8 cellular contexts compared by ENCODE assay signal in the genomic region with DNA sequence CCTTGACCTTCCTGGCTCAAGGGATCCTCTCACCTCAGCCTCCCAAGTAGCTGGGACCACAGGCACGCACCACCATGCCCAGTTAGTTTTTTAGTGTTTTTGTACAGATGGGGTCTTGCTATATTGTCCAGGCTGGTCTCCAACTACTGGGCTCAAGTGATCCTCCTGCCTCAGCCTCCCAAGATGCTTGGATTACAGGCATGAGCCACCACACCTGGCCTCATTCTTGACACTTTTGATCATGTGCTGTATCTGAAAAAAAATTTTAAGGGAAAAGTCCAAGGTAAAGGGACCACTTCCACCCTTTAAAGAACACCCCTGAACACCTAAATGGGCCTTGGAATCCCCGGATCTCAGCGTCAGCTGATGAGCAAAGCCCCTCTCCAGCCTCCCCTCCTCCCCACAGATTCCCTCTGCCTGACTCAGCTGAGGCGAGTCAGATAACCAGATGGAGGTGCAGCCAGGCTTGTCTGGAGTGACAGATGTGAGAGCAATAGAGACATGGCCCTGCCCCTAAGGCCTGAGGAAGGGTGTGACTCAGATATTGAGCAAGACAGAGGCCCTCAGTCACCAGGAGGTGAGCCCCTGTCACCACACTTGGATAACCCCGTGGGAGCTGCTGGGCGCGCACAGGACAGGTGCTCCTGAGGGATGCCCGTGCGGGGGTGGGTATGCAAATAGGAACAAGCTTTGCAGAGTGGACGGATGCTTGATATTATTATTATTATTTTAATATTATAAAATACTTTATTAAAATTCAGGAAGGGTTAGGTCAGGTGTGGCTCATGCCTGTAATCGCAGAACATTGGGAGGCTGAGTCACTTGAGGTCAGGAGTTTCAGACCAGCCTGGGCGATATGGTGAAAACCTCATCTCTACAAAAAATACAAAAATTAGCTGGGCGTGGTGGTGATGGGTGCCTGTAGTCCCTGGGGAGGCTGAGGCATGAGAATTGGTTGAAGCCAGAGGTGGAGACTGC. TPM values are rescaled to one million over a fixed set of nuclear protein-coding genes. Genes with fewer than 3 reads are reported as not detected.
DNase-seq lines count a peak whose midpoint lies in the region; ATAC-seq and TF ChIP-seq lines count a peak whose summit lies in the region.

No MANE protein-coding gene starts in this region.

- no peaks in the 10 kb centered on the region for H3K9me2 ChIP-seq in OCI-LY1 (ENCODE audit: low read depth, low read length)

- H3K4me3 ChIP-seq in OCI-LY1 (ENCODE audit: low read depth, low read length, poor library complexity, severe bottlenecking), result no peak overlapping the region
- no peak overlapping the region for H3K4me3 ChIP-seq in neural progenitor cell

- H3K9me3 ChIP-seq in OCI-LY1 (ENCODE audit: low read length) (no peaks in the 10 kb centered on the region), neural progenitor cell (ENCODE audit: low read depth) (no peaks in the 10 kb centered on the region)

- H3F3A ChIP-seq in OCI-LY1 (ENCODE audit: insufficient read depth, low read length) (no peaks in the 10 kb centered on the region), neural progenitor cell (ENCODE audit: low read depth) (no peaks in the 10 kb centered on the region)

- no peak overlapping the region for H2AFZ ChIP-seq in OCI-LY1 (ENCODE audit: low read length)
- H2AFZ ChIP-seq in neural progenitor cell (replicated peaks), result no peak overlapping the region

- peak overlapping the region; percentile 47 for H3K27ac ChIP-seq in OCI-LY1 (ENCODE audit: low read depth, low read length, poor library complexity, severe bottlenecking)
- no peak overlapping the region for H3K27ac ChIP-seq in neural progenitor cell

- no peaks in the 10 kb centered on the region for H4K20me1 ChIP-seq in OCI-LY1 (ENCODE audit: insufficient read depth, low read length)
- H4K20me1 ChIP-seq in neural progenitor cell (ENCODE audit: low read depth), result no peaks in the 10 kb centered on the region

- TF ChIP-seq CTCF in OCI-LY1 (IDR thresholded peaks at IDR 0.05; ENCODE audit: low read length) (no peak), chondrocyte (IDR thresholded peaks at IDR 0.05) (no peak), neural progenitor cell (IDR thresholded peaks at IDR 0.05) (no peak)

- no peak overlapping the region; the same call in 1 of the 2 replicates for H3K4me2 ChIP-seq in OCI-LY1 (ENCODE audit: low read length)
- no peak overlapping the region for H3K4me2 ChIP-seq in neural progenitor cell

- H3K27me3 Mint-ChIP-seq in chondrocyte (ENCODE audit: low read depth) (no peaks in the 10 kb centered on the region), neural progenitor cell (ENCODE audit: insufficient read depth, low read depth) (peaks cover 21% of the 10 kb centered on the region), T-cell (no peaks in the 10 kb centered on the region)

- DNase-seq in activated T-cell treated with anti-CD3 and anti-CD28 coated beads for 48 hours (ENCODE audit: low read depth) (peak; percentile 62), activated T-cell treated with anti-CD3 and anti-CD28 coated beads for 4 hours (no peak), HS-27A (ENCODE audit: low read depth) (peak; percentile 94), chondrocyte (ENCODE audit: low spot score) (peak; percentile 79), neural progenitor cell (ENCODE audit: low spot score) (peak; percentile 51), T-cell (no peak)

- ATAC-seq in GM21576 (IDR thresholded peaks at IDR 0.05; ENCODE audit: unreplicated experiment) (peak; percentile 75), T-cell (replicated peaks in 1 of 4) (no peak)

- CTCF ChIA-PET in T-cell (lab: Charles Lee), result interaction anchor here in 1 of 2 donors (0.6 kb wide), 1 partner anchor 29 kb away, joined by 3 read pairs; no protein-coding TSS in a partner anchor

- H3K79me2 ChIP-seq in OCI-LY1 (ENCODE audit: insufficient read depth, low read length) (no peaks in the 10 kb centered on the region), neural progenitor cell (ENCODE audit: low read depth) (no peaks in the 10 kb centered on the region)

- H3K27ac Mint-ChIP-seq in chondrocyte (ENCODE audit: unreplicated experiment), result no peak overlapping the region
- no peak overlapping the region for H3K27ac Mint-ChIP-seq in neural progenitor cell
- no peak overlapping the region for H3K27ac Mint-ChIP-seq in T-cell

- H3K9me3 Mint-ChIP-seq in chondrocyte (ENCODE audit: low read depth) (no peaks in the 10 kb centered on the region), neural progenitor cell (no peaks in the 10 kb centered on the region), T-cell (no peaks in the 10 kb centered on the region)

- peaks cover 31% of the 10 kb centered on the region for H3K4me1 ChIP-seq in OCI-LY1 (ENCODE audit: insufficient read depth, low read length, severe bottlenecking)
- H3K4me1 ChIP-seq in neural progenitor cell, result no peaks in the 10 kb centered on the region

- H3K27me3 ChIP-seq in OCI-LY1 (ENCODE audit: insufficient read depth, low read length) (no peaks in the 10 kb centered on the region), neural progenitor cell (peaks cover 11% of the 10 kb centered on the region)

- no peak overlapping the region for H3K9ac ChIP-seq in OCI-LY1 (ENCODE audit: low read length)
- H3K9ac ChIP-seq in neural progenitor cell, result no peak overlapping the region

- H3K4me1 Mint-ChIP-seq in chondrocyte (ENCODE audit: low read depth), result peaks cover 15% of the 10 kb centered on the region
- H3K4me1 Mint-ChIP-seq in neural progenitor cell, result peaks cover 10% of the 10 kb centered on the region
- peaks cover 21 to 38% (median 28%) of the 10 kb centered on the region in 3 donors for H3K4me1 Mint-ChIP-seq in T-cell

- H3K36me3 Mint-ChIP-seq in chondrocyte (ENCODE audit: low read depth) (no peaks in the 10 kb centered on the region), neural progenitor cell (no peaks in the 10 kb centered on the region), T-cell (peaks cover 17% of the 10 kb centered on the region)

- H3K36me3 ChIP-seq in OCI-LY1 (ENCODE audit: insufficient read depth, low read length) (peaks cover 9% of the 10 kb centered on the region; the same call in 1 of the 2 replicates), neural progenitor cell (no peaks in the 10 kb centered on the region)

- H3K4me3 Mint-ChIP-seq in chondrocyte (ENCODE audit: unreplicated experiment) (no peak overlapping the region), neural progenitor cell (no peak overlapping the region), T-cell (no peak overlapping the region)

- POLR2A ChIA-PET in T-cell (lab: Charles Lee), result interaction anchor here in 1 of 2 donors (0.7 kb wide), 1 partner anchor 1568 kb away, joined by 3 read pairs; no protein-coding TSS in a partner anchor

RNA-seq across cellular contexts. Expression of gene CCDC88B, which starts 5.0 kb away (rescaled TPM):
- total RNA-seq in chondrocyte, result 0.82 to 1.3 TPM (median 0.99 TPM) in 3 replicates
- 0.62 and 9.0 TPM in 2 replicates for total RNA-seq in neural progenitor cell (ENCODE audit: low replicate concordance)
- 100 to 1,000 TPM; 132 to 144 (median 133) TPM for total RNA-seq in T-cell

RNA-seq across cellular contexts. Expression of gene PRDX5, which starts 17.1 kb away (rescaled TPM):
- total RNA-seq in chondrocyte (181 to 234 TPM (median 232 TPM) in 3 replicates), neural progenitor cell (ENCODE audit: low replicate concordance) (111 and 182 TPM in 2 replicates), T-cell (10 to 100 TPM; 35.8 to 86.7 (median 71.7) TPM)

RNA-seq across cellular contexts. Expression of gene TRMT112, which starts 17.7 kb away (rescaled TPM):
- 122 to 182 TPM (median 126 TPM) in 3 replicates for total RNA-seq in chondrocyte
- total RNA-seq in neural progenitor cell (ENCODE audit: low replicate concordance), result 257 and 284 TPM in 2 replicates
- total RNA-seq in T-cell, result 100 to 1,000 TPM; 104 to 177 (median 151) TPM

RNA-seq across cellular contexts. Expression of gene RPS6KA4, which starts 23.9 kb away (rescaled TPM):
- 32.7 to 43.6 TPM (median 34.9 TPM) in 3 replicates for total RNA-seq in chondrocyte
- total RNA-seq in neural progenitor cell (ENCODE audit: low replicate concordance), result 12.7 and 16.9 TPM in 2 replicates
- total RNA-seq in T-cell, result 10 to 100 TPM; 16.5 to 48.7 (median 43.7) TPM

RNA-seq across cellular contexts. Expression of gene ESRRA, which starts 29.7 kb away (rescaled TPM):
- total RNA-seq in chondrocyte (25.6 to 30.7 TPM (median 29.6 TPM) in 3 replicates), neural progenitor cell (ENCODE audit: low replicate concordance) (5.5 and 22.0 TPM in 2 replicates), T-cell (10 to 100 TPM; 20.2 to 43.1 (median 39.7) TPM)

Comparison
In these comparisons a context has a peak if more than half of its experiments do, and no peak if none do; other contexts are left out.
1. DNase-seq: peak in activated T-cell treated with anti-CD3 and anti-CD28 coated beads for 48 hours (single experiment), HS-27A (single experiment), chondrocyte (single experiment) and neural progenitor cell (single experiment); none in activated T-cell treated with anti-CD3 and anti-CD28 coated beads for 4 hours (single experiment) and T-cell (0 of 34).
2. RNA of gene CCDC88B, which starts 5.0 kb away (total RNA-seq): 132 to 144 TPM in T-cell; 0.82 to 1.3 TPM in chondrocyte and 0.62 to 9.0 TPM in neural progenitor cell; every median in the first group is over 10 times any median in the second.